26 cellular contexts compared by ENCODE assay signal in genomic region chr1:201328576-201328975, GRCh38. TPM values are rescaled to one million over a fixed set of nuclear protein-coding genes. Genes with fewer than 3 reads are reported as not detected.
"Had no signal": no experiment of that assay in that cellular context is flagged by ENCODE, and none has a peak within 500 bp of the region (broad histone marks: within the 10 kb centered on the region; RNA-seq: fewer than 3 reads in every experiment).

No MANE protein-coding gene starts in this region.

- H3K4me3 Mint-ChIP-seq: endodermal cell; naive thymus-derived CD4-positive, alpha-beta T cell; nephron progenitor cell; stimulated activated memory B cell treated with anti-CD40 and anti-IgM and Interleukin-4, amounts not matched to agents 10 μg/mL and 1 μg/mL and 100 μg/mL, for 72 hours; stimulated activated naive CD8-positive, alpha-beta T cell treated with anti-CD3 and anti-CD28 coated beads, Interleukin-15, Interleukin-2, amounts not matched to agents 100 ng/mL and 50 ng/mL, for 24 hours had no signal

- H3K36me3 Mint-ChIP-seq: naive thymus-derived CD4-positive, alpha-beta T cell; stimulated activated memory B cell treated with anti-CD40 and anti-IgM and Interleukin-4, amounts not matched to agents 10 μg/mL and 1 μg/mL and 100 μg/mL, for 72 hours had no signal

- H3K27me3 Mint-ChIP-seq: naive thymus-derived CD4-positive, alpha-beta T cell; stimulated activated naive CD8-positive, alpha-beta T cell treated with anti-CD3 and anti-CD28 coated beads, Interleukin-15, Interleukin-2, amounts not matched to agents 100 ng/mL and 50 ng/mL, for 24 hours had no signal

- H3K4me1 ChIP-seq: parathyroid adenoma, testis, tibial nerve had no signal

- H3K9me3 Mint-ChIP-seq: endodermal cell; naive thymus-derived CD4-positive, alpha-beta T cell; nephron progenitor cell; stimulated activated memory B cell treated with anti-CD40 and anti-IgM and Interleukin-4, amounts not matched to agents 10 μg/mL and 1 μg/mL and 100 μg/mL, for 72 hours; stimulated activated naive CD8-positive, alpha-beta T cell treated with anti-CD3 and anti-CD28 coated beads, Interleukin-15, Interleukin-2, amounts not matched to agents 100 ng/mL and 50 ng/mL, for 24 hours had no signal

- H3K4me1 Mint-ChIP-seq: nephron progenitor cell; stimulated activated memory B cell treated with anti-CD40 and anti-IgM and Interleukin-4, amounts not matched to agents 10 μg/mL and 1 μg/mL and 100 μg/mL, for 72 hours had no signal

- H3K27me3 ChIP-seq: testis, tibial nerve had no signal

- H3K36me3 ChIP-seq: tibial nerve had no signal

- H2AFZ ChIP-seq: parathyroid adenoma had no signal

- H3K9me3 ChIP-seq: testis, tibial nerve had no signal

- H3K79me2 ChIP-seq: parathyroid adenoma had no signal

- DNase-seq: effector CD4-positive, alpha-beta T cell; endodermal cell; erythroblast; foreskin melanocyte; head of caudate nucleus; hypothalamus; kidney glomerular epithelial cell; naive thymus-derived CD4-positive, alpha-beta T cell; nephron progenitor cell; stimulated activated CD4-positive, alpha-beta T cell treated with anti-CD3 and anti-CD28 coated beads, Interleukin-15, amount 100 ng/mL, for 24 hours; stimulated activated CD4-positive, alpha-beta T cell treated with anti-CD3 and anti-CD28 coated beads, Interleukin-1b, Interleukin-23, amount 100 ng/mL, for 48 hours; stimulated activated CD4-positive, alpha-beta T cell treated with anti-CD3 and anti-CD28 coated beads, Interleukin-4, amount 100 ng/mL, for 24 hours; testis had no signal

- H3K27ac ChIP-seq: coronary artery, parathyroid adenoma, testis, tibial nerve had no signal

- H3K4me3 ChIP-seq: coronary artery, lung, smooth muscle cell, testis, tibial nerve had no signal

- ATAC-seq: left lobe of liver; naive thymus-derived CD4-positive, alpha-beta T cell; stimulated activated memory B cell treated with anti-CD40 and anti-IgM and Interleukin-4, amounts not matched to agents 10 μg/mL and 1 μg/mL and 100 μg/mL, for 72 hours had no signal

- H3K27ac Mint-ChIP-seq: endodermal cell; naive thymus-derived CD4-positive, alpha-beta T cell; nephron progenitor cell; stimulated activated memory B cell treated with anti-CD40 and anti-IgM and Interleukin-4, amounts not matched to agents 10 μg/mL and 1 μg/mL and 100 μg/mL, for 72 hours; stimulated activated naive CD8-positive, alpha-beta T cell treated with anti-CD3 and anti-CD28 coated beads, Interleukin-15, Interleukin-2, amounts not matched to agents 100 ng/mL and 50 ng/mL, for 24 hours had no signal

RNA-seq across cellular contexts. Expression of gene PKP1, which starts 45.3 kb away (rescaled TPM):
- total RNA-seq: endothelial cell of umbilical vein; naive thymus-derived CD4-positive, alpha-beta T cell had no signal
- polyA plus RNA-seq: naive thymus-derived CD4-positive, alpha-beta T cell had no signal

RNA-seq across cellular contexts. Expression of gene TNNT2, which starts 48.9 kb away (rescaled TPM):
- total RNA-seq: cerebellum; dermis microvascular lymphatic vessel endothelial cell; endothelial cell of umbilical vein; naive thymus-derived CD4-positive, alpha-beta T cell; pulmonary artery endothelial cell; subcutaneous adipose tissue had no signal
- polyA plus RNA-seq: endothelial cell of umbilical vein; naive thymus-derived CD4-positive, alpha-beta T cell had no signal
